ENCODE assay signal across 16 cellular contexts in genomic region chr11:28463826-28464225, GRCh38.
"Had no signal": no experiment of that assay in that cellular context is flagged by ENCODE, and none has a peak within 500 bp of the region (broad histone marks: within the 10 kb centered on the region; RNA-seq: fewer than 3 reads in every experiment).

No MANE protein-coding gene starts in this region.

- H3K27me3 ChIP-seq: sigmoid colon, upper lobe of left lung had no signal

- H3K27ac Mint-ChIP-seq: activated naive CD8-positive, alpha-beta T cell; activated T-cell treated with anti-CD3 and anti-CD28 coated beads, Interleukin-2, amount 50 U/mL, for 24 hours; memory B cell; nephron progenitor cell had no signal

- ATAC-seq: activated CD4-positive, CD25-positive, alpha-beta regulatory T cell treated with anti-CD3 and anti-CD28 coated beads, Interleukin-2, amount 50 U/mL, for 24 hours; psoas muscle had no signal

- H3K4me3 Mint-ChIP-seq: activated naive CD8-positive, alpha-beta T cell; activated T-cell treated with anti-CD3 and anti-CD28 coated beads, Interleukin-2, amount 50 U/mL, for 24 hours; memory B cell; nephron progenitor cell had no signal

- H3K36me3 Mint-ChIP-seq: memory B cell had no signal

- DNase-seq: activated gamma-delta T cell; activated T-cell treated with anti-CD3 and anti-CD28 coated beads, Interleukin-2, amount 50 U/mL, for 24 hours; anterior cingulate cortex; caudate nucleus; cortex of kidney; effector CD8-positive, alpha-beta T cell; head of caudate nucleus; nephron progenitor cell; psoas muscle; sigmoid colon; stimulated activated CD4-positive, alpha-beta T cell treated with anti-CD3 and anti-CD28 coated beads, Interleukin-12 subunit alpha, Interleukin-12 subunit beta, amount 100 ng/mL, for 4 hours; stimulated activated naive CD4-positive, alpha-beta T cell treated with Interleukin-2 at 50 U/mL for 16 hours; upper lobe of left lung had no signal

- H3K27me3 Mint-ChIP-seq: activated naive CD8-positive, alpha-beta T cell; activated T-cell treated with anti-CD3 and anti-CD28 coated beads, Interleukin-2, amount 50 U/mL, for 24 hours; memory B cell had no signal

- H3K9me3 ChIP-seq: psoas muscle, upper lobe of left lung had no signal

- H3K36me3 ChIP-seq: sigmoid colon, upper lobe of left lung had no signal

- H3K4me1 Mint-ChIP-seq: memory B cell, nephron progenitor cell had no signal

- H3K4me1 ChIP-seq: psoas muscle, sigmoid colon, upper lobe of left lung had no signal

- H3K9me3 Mint-ChIP-seq: memory B cell, nephron progenitor cell had no signal

- H3K27ac ChIP-seq: psoas muscle, sigmoid colon, upper lobe of left lung had no signal

- H3K4me3 ChIP-seq: psoas muscle, sigmoid colon, upper lobe of left lung had no signal
